Comparison of ENCODE assay signal across 16 cellular contexts in genomic region chr7:70131807-70132565, GRCh38.
DNase-seq lines count a peak whose midpoint lies in the region; TF ChIP-seq lines count a peak whose summit lies in the region.
"Had no signal": no experiment of that assay in that cellular context is flagged by ENCODE, and none has a peak within 500 bp of the region (broad histone marks: within the 10 kb centered on the region; RNA-seq: fewer than 3 reads in every experiment).

No MANE protein-coding gene starts in this region.

- no peak overlapping the region for H3K27ac ChIP-seq in hepatocyte
- H3K27ac ChIP-seq: PC-9 had no signal

- H3K4me1 ChIP-seq in BE2C (peaks cover 23% of the 10 kb centered on the region), hepatocyte (ENCODE audit: insufficient read depth) (no peaks in the 10 kb centered on the region)
- H3K4me1 ChIP-seq: Caco-2 had no signal

- H3K4me3 ChIP-seq in BE2C (ENCODE audit: low read depth, low read length) = no peak overlapping the region
- no peak overlapping the region for H3K4me3 ChIP-seq in hepatocyte
- H3K4me3 ChIP-seq: PC-9 had no signal

- DNase-seq in BE2C (peak; percentile 11), LHCN-M2 (ENCODE audit: low read depth) (peak; percentile 85), NCI-H2171 (lab: John Stamatoyannopoulos, UW) (peak; percentile 11), chondrocyte (ENCODE audit: low spot score) (no peak), nephron progenitor cell (no peak), dermis blood vessel endothelial cell (no peak), hepatocyte (ENCODE audit: low spot score) (no peak)
- no peak for DNase-seq in stimulated activated CD4-positive, alpha-beta T cell treated with anti-CD3 and anti-CD28 coated beads, Interleukin-2, amount 100 ng/mL, for 24 hours
- DNase-seq: activated CD4-positive, alpha-beta memory T cell treated with anti-CD3 and anti-CD28 coated beads, Interleukin-2, amount 10 ng/mL, durations not matched to agents 7 days and 5 days; activated naive CD8-positive, alpha-beta T cell treated with anti-CD3 and anti-CD28 coated beads, Interleukin-2, amount 50 U/mL, for 24 hours; Caco-2; central memory CD4-positive, alpha-beta T cell; endodermal cell; left ventricle myocardium superior; NCI-H2107; PC-9 had no signal

- H3K36me3 ChIP-seq in BE2C (no peaks in the 10 kb centered on the region), hepatocyte (replicated peaks; ENCODE audit: insufficient read depth, low read depth) (no peaks in the 10 kb centered on the region)

- H2AFZ ChIP-seq in hepatocyte = no peak overlapping the region
- H2AFZ ChIP-seq: PC-9 had no signal

- H3K9me2 ChIP-seq in hepatocyte (replicated peaks; ENCODE audit: insufficient read depth) = no peaks in the 10 kb centered on the region

- H3K9me3 ChIP-seq in BE2C = no peaks in the 10 kb centered on the region
- H3K9me3 ChIP-seq in hepatocyte (ENCODE audit: low read depth) = no peaks in the 10 kb centered on the region
- H3K9me3 ChIP-seq: Caco-2 had no signal

- no peak overlapping the region for H3K4me2 ChIP-seq in hepatocyte
- H3K4me2 ChIP-seq: PC-9 had no signal

- WGBS in hepatocyte (ENCODE audit: low lambda C conversion rate, missing lambda C conversion rate) = 89% methylated on average over 11 of the region's 11 CpGs

- TF ChIP-seq CTCF in BE2C (IDR thresholded peaks at IDR 0.05; ENCODE audit: low read depth, low read length) (no peak), chondrocyte (IDR thresholded peaks at IDR 0.05) (no peak), nephron progenitor cell (IDR thresholded peaks at IDR 0.05) (no peak), hepatocyte (IDR thresholded peaks at IDR 0.05; ENCODE audit: poor library complexity) (no peak)

- H3K9me3 Mint-ChIP-seq in chondrocyte (ENCODE audit: low read depth) (no peaks in the 10 kb centered on the region), nephron progenitor cell (no peaks in the 10 kb centered on the region)
- H3K9me3 Mint-ChIP-seq: activated CD4-positive, alpha-beta memory T cell treated with anti-CD3 and anti-CD28 coated beads, Interleukin-2, amount 10 ng/mL, durations not matched to agents 7 days and 5 days; activated naive CD8-positive, alpha-beta T cell treated with anti-CD3 and anti-CD28 coated beads, Interleukin-2, amount 50 U/mL, for 24 hours; endodermal cell had no signal

- H3K27me3 ChIP-seq in BE2C (no peaks in the 10 kb centered on the region), hepatocyte (no peaks in the 10 kb centered on the region)

- H3K4me1 Mint-ChIP-seq in chondrocyte (ENCODE audit: low read depth) (peaks cover 46% of the 10 kb centered on the region), nephron progenitor cell (peaks cover 26% of the 10 kb centered on the region)
- H3K4me1 Mint-ChIP-seq: activated CD4-positive, alpha-beta memory T cell treated with anti-CD3 and anti-CD28 coated beads, Interleukin-2, amount 10 ng/mL, durations not matched to agents 7 days and 5 days; activated naive CD8-positive, alpha-beta T cell treated with anti-CD3 and anti-CD28 coated beads, Interleukin-2, amount 50 U/mL, for 24 hours had no signal

- no peaks in the 10 kb centered on the region for H3K79me2 ChIP-seq in hepatocyte

- H3K4me3 Mint-ChIP-seq in chondrocyte (ENCODE audit: unreplicated experiment) (no peak overlapping the region), nephron progenitor cell (no peak overlapping the region)
- H3K4me3 Mint-ChIP-seq: activated CD4-positive, alpha-beta memory T cell treated with anti-CD3 and anti-CD28 coated beads, Interleukin-2, amount 10 ng/mL, durations not matched to agents 7 days and 5 days; activated naive CD8-positive, alpha-beta T cell treated with anti-CD3 and anti-CD28 coated beads, Interleukin-2, amount 50 U/mL, for 24 hours; endodermal cell had no signal

- H3K27me3 Mint-ChIP-seq in chondrocyte (ENCODE audit: low read depth) = no peaks in the 10 kb centered on the region
- no peaks in the 10 kb centered on the region for H3K27me3 Mint-ChIP-seq in nephron progenitor cell (ENCODE audit: low read depth, poor library complexity)
- H3K27me3 Mint-ChIP-seq: activated CD4-positive, alpha-beta memory T cell treated with anti-CD3 and anti-CD28 coated beads, Interleukin-2, amount 10 ng/mL, durations not matched to agents 7 days and 5 days; activated naive CD8-positive, alpha-beta T cell treated with anti-CD3 and anti-CD28 coated beads, Interleukin-2, amount 50 U/mL, for 24 hours had no signal

- H3K27ac Mint-ChIP-seq in chondrocyte (ENCODE audit: unreplicated experiment) (peak overlapping the region; percentile 2), nephron progenitor cell (no peak overlapping the region)
- H3K27ac Mint-ChIP-seq: activated CD4-positive, alpha-beta memory T cell treated with anti-CD3 and anti-CD28 coated beads, Interleukin-2, amount 10 ng/mL, durations not matched to agents 7 days and 5 days; activated naive CD8-positive, alpha-beta T cell treated with anti-CD3 and anti-CD28 coated beads, Interleukin-2, amount 50 U/mL, for 24 hours; endodermal cell had no signal

- no peaks in the 10 kb centered on the region for H4K20me1 ChIP-seq in hepatocyte (ENCODE audit: insufficient read depth, poor library complexity, severe bottlenecking)

- H3K36me3 Mint-ChIP-seq in chondrocyte (ENCODE audit: low read depth) = peaks cover 2% of the 10 kb centered on the region
- H3K36me3 Mint-ChIP-seq in nephron progenitor cell (ENCODE audit: low read depth) = peaks cover 29% of the 10 kb centered on the region

Comparison
In these comparisons a context has a peak if more than half of its experiments do, and no peak if none do; other contexts are left out.
1. DNase-seq: peak in BE2C (single experiment), LHCN-M2 (single experiment) and NCI-H2171 (single experiment); none in chondrocyte (single experiment), nephron progenitor cell (single experiment), dermis blood vessel endothelial cell (single experiment), stimulated activated CD4-positive, alpha-beta T cell treated with anti-CD3 and anti-CD28 coated beads, Interleukin-2, amount 100 ng/mL, for 24 hours (0 of 2) and hepatocyte (single experiment).